8 cellular contexts compared by ENCODE assay signal in genomic region chr14:56339855-56340701, GRCh38.
A peak's percentile ranks its signal among the peaks of the same experiment; 100 is the strongest.
DNase-seq lines count a peak whose midpoint lies in the region; ATAC-seq and TF ChIP-seq lines count a peak whose summit lies in the region.

No MANE protein-coding gene starts in this region.

- H3K4me3 ChIP-seq in A673 (ENCODE audit: low read depth, low read length, poor library complexity, severe bottlenecking) = no peak overlapping the region
- no peak overlapping the region for H3K4me3 ChIP-seq in endodermal cell (ENCODE audit: low read length)

- CTCF ChIA-PET in A673 (lab: Charles Lee) = interaction anchor here (0.6 to 1.4 kb wide), 13 partner anchors 13 to 902 kb away, joined by 3 to 6 read pairs (median 3); no protein-coding TSS in a partner anchor
- CTCF ChIA-PET in activated CD4-positive, alpha-beta memory T cell treated with anti-CD3 and anti-CD28 coated beads for 36 hours (lab: Charles Lee) = interaction anchor here (0.6 to 5.0 kb wide), 16 partner anchors 9 to 650 kb away, joined by 3 to 51 read pairs (median 4); no protein-coding TSS in a partner anchor

- WGBS in endodermal cell (ENCODE audit: insufficient coverage in 1 of 2, insufficient read length in 1 of 2), 2 experiments = 56 to 64% methylated on average over 7 to 9 of the region's 9 CpGs

- no peaks in the 10 kb centered on the region for H3K36me3 Mint-ChIP-seq in activated CD4-positive, alpha-beta memory T cell treated with anti-CD3 and anti-CD28 coated beads for 36 hours
- H3K36me3 Mint-ChIP-seq in endodermal cell (ENCODE audit: low read depth) = no peaks in the 10 kb centered on the region
- H3K36me3 Mint-ChIP-seq in mesothelial cell of epicardium = no peaks in the 10 kb centered on the region

- no peak overlapping the region for H3K27ac Mint-ChIP-seq in activated CD4-positive, alpha-beta memory T cell treated with anti-CD3 and anti-CD28 coated beads for 36 hours
- H3K27ac Mint-ChIP-seq in endodermal cell (peak overlapping the region; percentile 80), mesothelial cell of epicardium (no peak overlapping the region)

- peak; percentile 93 for DNase-seq in A673 (ENCODE audit: low spot score)
- peak; percentile 38 for DNase-seq in NCI-H69 (lab: John Stamatoyannopoulos, UW)
- DNase-seq in activated CD4-positive, alpha-beta memory T cell treated with anti-CD3 and anti-CD28 coated beads for 36 hours = peak; percentile 72
- DNase-seq in endodermal cell = peak; percentile 85
- peak; percentile 35 to 61 for DNase-seq in mesothelial cell of epicardium (ENCODE audit: low spot score in 2 of 2, unreplicated experiment in 2 of 2)
- DNase-seq in stimulated activated CD8-positive, alpha-beta memory T cell treated with anti-CD3 and anti-CD28 coated beads, Interleukin-4, amount 100 ng/mL, for 24 hours (ENCODE audit: low read depth) = peak; percentile 26

- H3K36me3 ChIP-seq in A673 (ENCODE audit: insufficient read depth, low read length, poor library complexity, severe bottlenecking) (no peaks in the 10 kb centered on the region), endodermal cell (ENCODE audit: control insufficient read depth, insufficient read depth, low read length) (no peaks in the 10 kb centered on the region)

- no peak overlapping the region for H3K4me3 Mint-ChIP-seq in activated CD4-positive, alpha-beta memory T cell treated with anti-CD3 and anti-CD28 coated beads for 36 hours
- no peak overlapping the region for H3K4me3 Mint-ChIP-seq in endodermal cell
- H3K4me3 Mint-ChIP-seq in mesothelial cell of epicardium = no peak overlapping the region

- H3K4me1 ChIP-seq in A673 (ENCODE audit: insufficient read depth, low read length, poor library complexity, severe bottlenecking) (peaks cover 21% of the 10 kb centered on the region), endodermal cell (ENCODE audit: control insufficient read depth, insufficient read depth, low read length) (no peaks in the 10 kb centered on the region)

- no peaks in the 10 kb centered on the region for H3K9me3 Mint-ChIP-seq in activated CD4-positive, alpha-beta memory T cell treated with anti-CD3 and anti-CD28 coated beads for 36 hours
- no peaks in the 10 kb centered on the region for H3K9me3 Mint-ChIP-seq in endodermal cell
- no peaks in the 10 kb centered on the region for H3K9me3 Mint-ChIP-seq in mesothelial cell of epicardium

- H3K9me3 ChIP-seq in A673 (ENCODE audit: low read depth, low read length, poor library complexity, severe bottlenecking) = no peaks in the 10 kb centered on the region
- no peaks in the 10 kb centered on the region for H3K9me3 ChIP-seq in endodermal cell (ENCODE audit: control insufficient read depth, low read length)

- ATAC-seq in GM18511 (IDR thresholded peaks at IDR 0.05; ENCODE audit: unreplicated experiment) = peak; percentile 81
- ATAC-seq in HG03354 (IDR thresholded peaks at IDR 0.05; ENCODE audit: poor library complexity, severe bottlenecking, unreplicated experiment) = peak; percentile 82

- no peak overlapping the region for H3K9ac ChIP-seq in endodermal cell (ENCODE audit: extremely low read depth, low read length, poor library complexity, severe bottlenecking)

- TF ChIP-seq CTCF in A673 (conservative IDR thresholded peaks at IDR 0.05; ENCODE audit: low read depth, low read length) (peak; percentile 95), endodermal cell (conservative IDR thresholded peaks at IDR 0.05) (peak; percentile 87), mesothelial cell of epicardium (IDR thresholded peaks at IDR 0.05; ENCODE audit: unreplicated experiment) (peak; percentile 37)

- POLR2A ChIA-PET in A673 (lab: Charles Lee; ENCODE audit: low non-redundant PET) = no interaction called here
- POLR2A ChIA-PET in activated CD4-positive, alpha-beta memory T cell treated with anti-CD3 and anti-CD28 coated beads for 36 hours (lab: Charles Lee) = no interaction called here

- BruUV-seq in A673 (replicated peaks; lab: Mats Ljungman, UMichigan) = no TSS peak

- H3K27me3 Mint-ChIP-seq in activated CD4-positive, alpha-beta memory T cell treated with anti-CD3 and anti-CD28 coated beads for 36 hours = no peaks in the 10 kb centered on the region
- H3K27me3 Mint-ChIP-seq in endodermal cell (ENCODE audit: insufficient read depth) = peaks cover 10% of the 10 kb centered on the region
- no peaks in the 10 kb centered on the region for H3K27me3 Mint-ChIP-seq in mesothelial cell of epicardium (ENCODE audit: low read depth)

- peaks cover 2% of the 10 kb centered on the region for H3K4me1 Mint-ChIP-seq in activated CD4-positive, alpha-beta memory T cell treated with anti-CD3 and anti-CD28 coated beads for 36 hours (ENCODE audit: low read depth)
- H3K4me1 Mint-ChIP-seq in endodermal cell (peaks cover 7% of the 10 kb centered on the region), mesothelial cell of epicardium (peaks cover 2% of the 10 kb centered on the region)

- H3K27me3 ChIP-seq in A673 (replicated peaks; ENCODE audit: insufficient read depth, low read depth, low read length, poor library complexity) (no peaks in the 10 kb centered on the region), endodermal cell (ENCODE audit: control insufficient read depth, insufficient read depth, low read length, poor library complexity, severe bottlenecking) (no peaks in the 10 kb centered on the region)

- H3K27ac ChIP-seq in A673 (ENCODE audit: low read depth, low read length, poor library complexity, severe bottlenecking) = no peak overlapping the region
- H3K27ac ChIP-seq in endodermal cell (ENCODE audit: low read depth, low read length) = no peak overlapping the region

- intact Hi-C loops in A673 (cut with micrococcal nuclease; ENCODE audit: unreplicated experiment) = loop anchor here (5.0 to 10.0 kb wide), 7 partner anchors 82 to 903 kb away; partner anchors contain the start of gene PELI2
- intact Hi-C loops in activated CD4-positive, alpha-beta memory T cell treated with anti-CD3 and anti-CD28 coated beads for 36 hours (cut with micrococcal nuclease) = loop anchor here (2.0 to 10.0 kb wide), 4 partner anchors 223 to 895 kb away; partner anchors contain the start of genes PELI2 and TBPL2

Comparison
In these comparisons a context has a peak if more than half of its experiments do, and no peak if none do; other contexts are left out.
1. DNase-seq: peak in every context shown above with its lines; median percentile 93 in A673; 85 in endodermal cell; 72 in activated CD4-positive, alpha-beta memory T cell treated with anti-CD3 and anti-CD28 coated beads for 36 hours; 48 in mesothelial cell of epicardium; 38 in NCI-H69; 26 in stimulated activated CD8-positive, alpha-beta memory T cell treated with anti-CD3 and anti-CD28 coated beads, Interleukin-4, amount 100 ng/mL, for 24 hours.
2. CTCF ChIP-seq: peak in every context shown above with its lines; median percentile 95 in A673; 87 in endodermal cell; 37 in mesothelial cell of epicardium.